Comparison of ENCODE assay signal across 8 cellular contexts in the genomic region with DNA sequence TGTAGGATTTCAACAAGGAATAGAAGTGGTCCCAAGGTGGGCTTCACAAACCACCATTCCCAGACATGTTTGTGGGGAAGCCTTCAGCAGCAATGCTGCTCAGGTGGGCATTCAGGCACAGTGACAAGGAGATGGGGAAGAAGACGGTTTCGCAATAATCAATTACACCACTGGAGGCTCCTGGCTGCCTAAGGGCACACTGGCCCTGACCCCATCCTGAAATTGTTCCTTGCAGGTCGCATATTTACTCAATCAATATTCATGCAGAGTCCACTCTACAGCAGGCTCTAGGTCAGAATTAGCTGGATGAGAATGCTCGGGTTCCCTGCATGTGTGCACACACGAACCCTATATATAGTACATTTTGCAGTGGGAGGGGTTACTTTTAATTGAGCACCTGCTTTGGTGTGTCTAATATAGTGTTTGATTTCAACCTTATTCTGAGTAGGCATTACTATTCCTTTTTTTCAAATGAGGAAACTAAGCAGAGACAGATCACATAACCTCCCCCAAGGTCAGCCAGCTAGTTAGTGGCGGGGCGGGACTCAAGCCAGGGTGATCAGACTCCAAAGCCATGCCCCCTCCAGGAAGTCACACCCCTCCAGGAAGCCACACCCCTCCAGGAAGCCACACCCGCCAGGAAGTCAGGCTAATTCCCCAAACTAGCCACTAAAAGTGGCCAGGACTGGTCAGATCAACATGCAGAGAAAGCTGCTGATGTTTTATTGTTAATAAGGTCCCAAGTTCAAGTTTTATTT.
DNase-seq lines count a peak whose midpoint lies in the region; ATAC-seq and TF ChIP-seq lines count a peak whose summit lies in the region.

No MANE protein-coding gene starts in this region.

- no peak overlapping the region for H3K4me3 ChIP-seq in DOHH2 (ENCODE audit: low read length)
- no peak overlapping the region for H3K4me3 ChIP-seq in fibroblast of villous mesenchyme (ENCODE audit: low read depth, low read length)

- no peaks in the 10 kb centered on the region for H4K20me1 ChIP-seq in DOHH2 (ENCODE audit: control insufficient read depth, insufficient read depth, low read depth, low read length)

- H3K27me3 ChIP-seq in DOHH2 (ENCODE audit: control insufficient read depth, low read length): no peaks in the 10 kb centered on the region

- TF ChIP-seq CTCF in DOHH2 (IDR thresholded peaks at IDR 0.05; ENCODE audit: low read depth, low read length, poor library complexity, severe bottlenecking) (no peak), fibroblast of villous mesenchyme (IDR thresholded peaks at IDR 0.05; ENCODE audit: insufficient read depth, low read depth, low read length) (no peak)

- no peaks in the 10 kb centered on the region for H3F3A ChIP-seq in DOHH2 (ENCODE audit: control insufficient read depth, insufficient read depth)

- no peaks in the 10 kb centered on the region for H3K79me2 ChIP-seq in DOHH2 (ENCODE audit: control insufficient read depth, low read length)

- no peak for ATAC-seq in GM18868 (IDR thresholded peaks at IDR 0.05; ENCODE audit: unreplicated experiment)

- H3K4me1 ChIP-seq in DOHH2 (ENCODE audit: control insufficient read depth, low read length): peaks cover 12% of the 10 kb centered on the region

- no peaks in the 10 kb centered on the region for H3K9me3 ChIP-seq in DOHH2 (ENCODE audit: control insufficient read depth, insufficient read depth, low read length)

- DNase-seq in HUDEP-2 (lab: John Stamatoyannopoulos, UW; ENCODE audit: unreplicated experiment in 76 of 76) (peak in 74 of 76 experiments; percentile 56 to 98 (median 90)), T1000 (lab: John Stamatoyannopoulos, UW) (peak; percentile 20), fibroblast of villous mesenchyme (ENCODE audit: low read depth) (peak; percentile 45), pulmonary artery endothelial cell (ENCODE audit: low read depth, low spot score) (peak; percentile 8), cortex of kidney (lab: John Stamatoyannopoulos, UW) (no peak), NCI-H446 treated with DMSO at 0.1 percent for 48 hours (lab: John Stamatoyannopoulos, UW) (no peak)

- H3K4me2 ChIP-seq in DOHH2 (ENCODE audit: low read length): peak overlapping the region; percentile 32

- no peaks in the 10 kb centered on the region for H3K9me2 ChIP-seq in DOHH2 (replicated peaks; ENCODE audit: control insufficient read depth, low read length)

- H3K27ac ChIP-seq in DOHH2 (ENCODE audit: low read depth, low read length): no peak overlapping the region

- H3K36me3 ChIP-seq in DOHH2 (ENCODE audit: control insufficient read depth, low read length): no peaks in the 10 kb centered on the region

Comparison
In these comparisons a context has a peak if more than half of its experiments do, and no peak if none do; other contexts are left out.
1. DNase-seq: peak in HUDEP-2 (74 of 76), T1000 (single experiment), fibroblast of villous mesenchyme (single experiment) and pulmonary artery endothelial cell (single experiment); none in cortex of kidney (single experiment) and NCI-H446 treated with DMSO at 0.1 percent for 48 hours (single experiment).